17 cellular contexts compared by ENCODE assay signal in genomic region chr3:82100378-82100777, GRCh38.
DNase-seq lines count a peak whose midpoint lies in the region; ATAC-seq and TF ChIP-seq lines count a peak whose summit lies in the region.
"Had no signal": no experiment of that assay in that cellular context is flagged by ENCODE, and none has a peak within 500 bp of the region (broad histone marks: within the 10 kb centered on the region; RNA-seq: fewer than 3 reads in every experiment).

No MANE protein-coding gene starts in this region.

- POLR2A ChIA-PET in activated CD8-positive, alpha-beta T cell treated with anti-CD3 and anti-CD28 coated beads for 36 hours (lab: Charles Lee), result no interaction called here

- no peaks in the 10 kb centered on the region for H3K79me1 ChIP-seq in neuronal stem cell (ENCODE audit: low read depth, low read length)

- H3K4me3 ChIP-seq in GM23338 (no peak overlapping the region), fibroblast of the aortic adventitia (ENCODE audit: low read depth, low read length) (no peak overlapping the region), neuronal stem cell (ENCODE audit: low read length in 2 of 2) (no peak overlapping the region)
- H3K4me3 ChIP-seq: BLaER1 treated with 17β-estradiol and CSF1 and Interleukin-3, amounts not matched to agents 10 nM and 100 nM; coronary artery; prostate gland; thoracic aorta had no signal

- H2AFZ ChIP-seq in GM23338, result no peak overlapping the region
- H2AFZ ChIP-seq in neuronal stem cell (ENCODE audit: low read length), result peak overlapping the region; percentile 70

- H3K27me3 ChIP-seq in GM23338 (ENCODE audit: insufficient read depth), result no peaks in the 10 kb centered on the region
- no peaks in the 10 kb centered on the region for H3K27me3 ChIP-seq in neuronal stem cell (ENCODE audit: control insufficient read depth in 3 of 3, insufficient read depth in 3 of 3, low read depth in 1 of 3, low read length in 3 of 3)
- H3K27me3 ChIP-seq: BLaER1 treated with 17β-estradiol and CSF1 and Interleukin-3, amounts not matched to agents 10 nM and 100 nM had no signal

- no peak overlapping the region for H3K4ac ChIP-seq in neuronal stem cell (ENCODE audit: low read length)

- TF ChIP-seq CTCF in GM23338 (conservative IDR thresholded peaks at IDR 0.05; ENCODE audit: low read depth in 2 of 2), result no peak
- TF ChIP-seq CTCF in fibroblast of the aortic adventitia (IDR thresholded peaks at IDR 0.05; ENCODE audit: insufficient read depth, low read length), result no peak
- no peak for TF ChIP-seq CTCF in activated CD8-positive, alpha-beta T cell treated with anti-CD3 and anti-CD28 coated beads for 36 hours (IDR thresholded peaks at IDR 0.05)

- no peaks in the 10 kb centered on the region for H4K20me1 ChIP-seq in GM23338 (replicated peaks; ENCODE audit: insufficient read depth)
- H4K20me1 ChIP-seq: BLaER1 treated with 17β-estradiol and CSF1 and Interleukin-3, amounts not matched to agents 10 nM and 100 nM had no signal

- H3K27ac ChIP-seq in GM23338 (ENCODE audit: low read depth), result no peak overlapping the region
- no peak overlapping the region for H3K27ac ChIP-seq in neuronal stem cell (replicated peaks; ENCODE audit: low read length)
- H3K27ac ChIP-seq: BLaER1 treated with 17β-estradiol and CSF1 and Interleukin-3, amounts not matched to agents 10 nM and 100 nM; coronary artery; prostate gland; thoracic aorta had no signal

- no peak overlapping the region for H3K18ac ChIP-seq in neuronal stem cell (ENCODE audit: low read length)

- H3K27me3 Mint-ChIP-seq in GM23338 (ENCODE audit: insufficient read depth, low read depth, poor library complexity), result no peaks in the 10 kb centered on the region
- no peaks in the 10 kb centered on the region for H3K27me3 Mint-ChIP-seq in activated naive CD8-positive, alpha-beta T cell treated with anti-CD3 and anti-CD28 coated beads, Interleukin-2, amount 50 U/mL, for 24 hours
- no peaks in the 10 kb centered on the region for H3K27me3 Mint-ChIP-seq in activated CD8-positive, alpha-beta T cell treated with anti-CD3 and anti-CD28 coated beads for 36 hours

- no peak overlapping the region for H3K14ac ChIP-seq in neuronal stem cell (ENCODE audit: low read length)

- ATAC-seq in GM23338 (no peak), SK-N-SH treated with all-trans-retinoic acid at 6 μM for 48 hours (peak; percentile 71)
- ATAC-seq in activated naive CD8-positive, alpha-beta T cell treated with anti-CD3 and anti-CD28 coated beads, Interleukin-2, amount 50 U/mL, for 24 hours, result no peak
- ATAC-seq in activated CD8-positive, alpha-beta T cell treated with anti-CD3 and anti-CD28 coated beads for 36 hours, result no peak

- H2BK15ac ChIP-seq in neuronal stem cell (ENCODE audit: low read length), result no peak overlapping the region

- H2AK5ac ChIP-seq in neuronal stem cell (ENCODE audit: low read depth, low read length), result no peak overlapping the region

- intact Hi-C loops in activated CD8-positive, alpha-beta T cell treated with anti-CD3 and anti-CD28 coated beads for 36 hours (cut with micrococcal nuclease), result no loop called here

- H3K9me2 ChIP-seq in GM23338 (ENCODE audit: insufficient read depth), result no peaks in the 10 kb centered on the region; the same call in 1 of the 2 replicates

- H2BK12ac ChIP-seq in neuronal stem cell (ENCODE audit: low read length), result no peak overlapping the region

- no CpG with 5 or more reads among the region's 3 CpGs for WGBS in neuronal stem cell (ENCODE audit: extremely low coverage in 2 of 2, insufficient read length in 2 of 2, insufficient replicate concordance in 1 of 2), 2 donors

- no peaks in the 10 kb centered on the region for H3K4me1 ChIP-seq in GM23338 (ENCODE audit: insufficient read depth)
- no peaks in the 10 kb centered on the region for H3K4me1 ChIP-seq in neuronal stem cell (ENCODE audit: control insufficient read depth in 2 of 2, insufficient read depth in 1 of 2, low read depth in 1 of 2, low read length in 2 of 2)
- H3K4me1 ChIP-seq: BLaER1 treated with 17β-estradiol and CSF1 and Interleukin-3, amounts not matched to agents 10 nM and 100 nM; prostate gland had no signal

- H3K4me2 ChIP-seq in GM23338 (no peak overlapping the region), neuronal stem cell (ENCODE audit: insufficient read depth, low read length, poor library complexity, severe bottlenecking) (no peak overlapping the region)
- H3K4me2 ChIP-seq: BLaER1 treated with 17β-estradiol and CSF1 and Interleukin-3, amounts not matched to agents 10 nM and 100 nM had no signal

- H4K8ac ChIP-seq in neuronal stem cell (ENCODE audit: low read depth, low read length), result no peak overlapping the region

- H2BK120ac ChIP-seq in neuronal stem cell (ENCODE audit: low read depth, low read length), result no peak overlapping the region

- peaks cover 7% of the 10 kb centered on the region; the same call in 1 of the 3 replicates for H3K4me1 Mint-ChIP-seq in GM23338
- H3K4me1 Mint-ChIP-seq in activated naive CD8-positive, alpha-beta T cell treated with anti-CD3 and anti-CD28 coated beads, Interleukin-2, amount 50 U/mL, for 24 hours, result no peaks in the 10 kb centered on the region
- H3K4me1 Mint-ChIP-seq in activated CD8-positive, alpha-beta T cell treated with anti-CD3 and anti-CD28 coated beads for 36 hours (ENCODE audit: low read depth), result no peaks in the 10 kb centered on the region

- H3K9me3 ChIP-seq in neuronal stem cell (replicated peaks in 1 of 2; ENCODE audit: control insufficient read depth in 2 of 2, insufficient read depth in 1 of 2, low read depth in 1 of 2, low read length in 2 of 2), result no peaks in the 10 kb centered on the region
- H3K9me3 ChIP-seq: prostate gland, thoracic aorta had no signal

- no peaks in the 10 kb centered on the region for H3F3A ChIP-seq in GM23338 (replicated peaks; ENCODE audit: low read depth)

- no peak overlapping the region for H4K91ac ChIP-seq in neuronal stem cell (ENCODE audit: low read depth, low read length, poor library complexity)

- peaks cover 6% of the 10 kb centered on the region for H3K9me3 Mint-ChIP-seq in GM23338
- no peaks in the 10 kb centered on the region for H3K9me3 Mint-ChIP-seq in activated naive CD8-positive, alpha-beta T cell treated with anti-CD3 and anti-CD28 coated beads, Interleukin-2, amount 50 U/mL, for 24 hours
- peaks cover 2% of the 10 kb centered on the region for H3K9me3 Mint-ChIP-seq in activated CD8-positive, alpha-beta T cell treated with anti-CD3 and anti-CD28 coated beads for 36 hours

- no peak overlapping the region for H3K9ac ChIP-seq in neuronal stem cell (ENCODE audit: low read depth, low read length, poor library complexity)
- H3K9ac ChIP-seq: BLaER1 treated with 17β-estradiol and CSF1 and Interleukin-3, amounts not matched to agents 10 nM and 100 nM had no signal

- H3K27ac Mint-ChIP-seq in GM23338, result no peak overlapping the region
- H3K27ac Mint-ChIP-seq in activated naive CD8-positive, alpha-beta T cell treated with anti-CD3 and anti-CD28 coated beads, Interleukin-2, amount 50 U/mL, for 24 hours, result no peak overlapping the region
- no peak overlapping the region for H3K27ac Mint-ChIP-seq in activated CD8-positive, alpha-beta T cell treated with anti-CD3 and anti-CD28 coated beads for 36 hours

- H3K23ac ChIP-seq in neuronal stem cell (ENCODE audit: low read depth, low read length, poor library complexity), result no peak overlapping the region

- no peaks in the 10 kb centered on the region for H3K36me3 Mint-ChIP-seq in GM23338 (ENCODE audit: low read depth)
- no peaks in the 10 kb centered on the region for H3K36me3 Mint-ChIP-seq in activated naive CD8-positive, alpha-beta T cell treated with anti-CD3 and anti-CD28 coated beads, Interleukin-2, amount 50 U/mL, for 24 hours (ENCODE audit: low read depth)
- no peaks in the 10 kb centered on the region for H3K36me3 Mint-ChIP-seq in activated CD8-positive, alpha-beta T cell treated with anti-CD3 and anti-CD28 coated beads for 36 hours (ENCODE audit: low read depth)

- CTCF ChIA-PET in activated CD8-positive, alpha-beta T cell treated with anti-CD3 and anti-CD28 coated beads for 36 hours (lab: Charles Lee), result no interaction called here

- H3K79me2 ChIP-seq in GM23338 (replicated peaks; ENCODE audit: insufficient read depth), result no peaks in the 10 kb centered on the region

- no peaks in the 10 kb centered on the region for H3K36me3 ChIP-seq in GM23338 (ENCODE audit: insufficient read depth)
- no peaks in the 10 kb centered on the region for H3K36me3 ChIP-seq in neuronal stem cell (replicated peaks in 1 of 2; ENCODE audit: control insufficient read depth in 2 of 2, insufficient read depth in 2 of 2, low read length in 2 of 2)
- H3K36me3 ChIP-seq: BLaER1 treated with 17β-estradiol and CSF1 and Interleukin-3, amounts not matched to agents 10 nM and 100 nM; prostate gland; thoracic aorta had no signal

- no peak overlapping the region for H3K4me3 Mint-ChIP-seq in GM23338
- H3K4me3 Mint-ChIP-seq in activated naive CD8-positive, alpha-beta T cell treated with anti-CD3 and anti-CD28 coated beads, Interleukin-2, amount 50 U/mL, for 24 hours, result no peak overlapping the region
- H3K4me3 Mint-ChIP-seq in activated CD8-positive, alpha-beta T cell treated with anti-CD3 and anti-CD28 coated beads for 36 hours, result no peak overlapping the region

- H2BK5ac ChIP-seq in neuronal stem cell (ENCODE audit: low read length), result no peak overlapping the region

- peak; percentile 36 for DNase-seq in GM23338 (ENCODE audit: low spot score)
- DNase-seq in fibroblast of the aortic adventitia (ENCODE audit: low read depth), result peak; percentile 51
- DNase-seq in neuronal stem cell (ENCODE audit: low spot score), result peak; percentile 36
- no peak for DNase-seq in activated naive CD8-positive, alpha-beta T cell treated with anti-CD3 and anti-CD28 coated beads, Interleukin-2, amount 50 U/mL, for 24 hours
- DNase-seq in retina, result no peak
- no peak for DNase-seq in activated CD8-positive, alpha-beta T cell treated with anti-CD3 and anti-CD28 coated beads for 36 hours
- no peak for DNase-seq in DMS79 treated with DMSO at 0.1 percent for 48 hours (lab: John Stamatoyannopoulos, UW)
- DNase-seq: activated CD4-positive, alpha-beta T cell treated with anti-CD3 and anti-CD28 coated beads for 48 hours; DMS53; MV-4-11; SHP77 treated with DMSO at 0.1 percent for 48 hours; T-helper 9 cell had no signal

TF ChIP-seq in GM23338, 12 proteins besides CTCF, POLR2A, EP300 and RAD21 (continues in another document):
- TF ChIP-seq STAT1 (IDR thresholded peaks at IDR 0.05; ENCODE audit: unreplicated experiment), result no peak
- no peak for TF ChIP-seq EZH2 (IDR thresholded peaks at IDR 0.05; ENCODE audit: low read depth, unreplicated experiment)
- TF ChIP-seq JUNB (IDR thresholded peaks at IDR 0.05; ENCODE audit: unreplicated experiment), result no peak

TF ChIP-seq in SK-N-SH treated with all-trans-retinoic acid at 6 μM for 48 hours, 23 proteins besides CTCF, POLR2A, EP300 and RAD21:
- TF ChIP-seq RARB (CRISPR knock-in tag; IDR thresholded peaks at IDR 0.05) (no peak), ZNF565 (CRISPR knock-in tag; conservative IDR thresholded peaks at IDR 0.05; ENCODE audit: low read depth) (no peak), SNAI2 (CRISPR knock-in tag; IDR thresholded peaks at IDR 0.05) (no peak), TCF4 (CRISPR knock-in tag; IDR thresholded peaks at IDR 0.05; ENCODE audit: borderline replicate concordance) (no peak), ZNF70 (CRISPR knock-in tag; IDR thresholded peaks at IDR 0.05) (no peak), GLIS3 (CRISPR knock-in tag; IDR thresholded peaks at IDR 0.05) (no peak), CSDC2 (CRISPR knock-in tag; IDR thresholded peaks at IDR 0.05) (no peak)

Comparison
In these comparisons a context has a peak if more than half of its experiments do, and no peak if none do; other contexts are left out.
1. DNase-seq: peak in GM23338 (single experiment), fibroblast of the aortic adventitia (single experiment) and neuronal stem cell (single experiment); none in activated naive CD8-positive, alpha-beta T cell treated with anti-CD3 and anti-CD28 coated beads, Interleukin-2, amount 50 U/mL, for 24 hours (single experiment), retina (single experiment), activated CD8-positive, alpha-beta T cell treated with anti-CD3 and anti-CD28 coated beads for 36 hours (single experiment) and DMS79 treated with DMSO at 0.1 percent for 48 hours (single experiment).